Comparison of ENCODE assay signal across 1 cellular context in the genomic region with DNA sequence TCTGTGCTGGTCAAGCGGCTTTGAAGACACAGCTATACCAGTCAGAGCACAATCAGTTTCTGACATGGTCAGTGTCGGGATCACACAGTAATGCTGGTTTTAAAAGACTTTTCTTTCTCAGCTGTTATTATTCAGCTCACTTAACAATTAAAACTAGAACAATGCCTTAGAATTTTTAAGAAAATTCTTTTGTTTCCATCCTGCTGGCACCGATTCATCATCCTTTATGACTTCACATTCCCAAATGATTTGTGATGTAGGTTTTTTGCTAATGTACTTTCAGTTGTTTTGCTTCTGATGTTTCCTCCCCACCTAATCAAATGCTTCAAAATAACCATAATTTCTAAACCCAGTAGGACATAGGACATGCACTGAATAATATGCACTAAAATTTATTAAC.
TF ChIP-seq lines count a peak whose summit lies in the region.

No MANE protein-coding gene starts in this region.

TF ChIP-seq in GM23338, 12 proteins besides CTCF, POLR2A, EP300 and RAD21 (continued from another document):
- TF ChIP-seq, protein P1, sequence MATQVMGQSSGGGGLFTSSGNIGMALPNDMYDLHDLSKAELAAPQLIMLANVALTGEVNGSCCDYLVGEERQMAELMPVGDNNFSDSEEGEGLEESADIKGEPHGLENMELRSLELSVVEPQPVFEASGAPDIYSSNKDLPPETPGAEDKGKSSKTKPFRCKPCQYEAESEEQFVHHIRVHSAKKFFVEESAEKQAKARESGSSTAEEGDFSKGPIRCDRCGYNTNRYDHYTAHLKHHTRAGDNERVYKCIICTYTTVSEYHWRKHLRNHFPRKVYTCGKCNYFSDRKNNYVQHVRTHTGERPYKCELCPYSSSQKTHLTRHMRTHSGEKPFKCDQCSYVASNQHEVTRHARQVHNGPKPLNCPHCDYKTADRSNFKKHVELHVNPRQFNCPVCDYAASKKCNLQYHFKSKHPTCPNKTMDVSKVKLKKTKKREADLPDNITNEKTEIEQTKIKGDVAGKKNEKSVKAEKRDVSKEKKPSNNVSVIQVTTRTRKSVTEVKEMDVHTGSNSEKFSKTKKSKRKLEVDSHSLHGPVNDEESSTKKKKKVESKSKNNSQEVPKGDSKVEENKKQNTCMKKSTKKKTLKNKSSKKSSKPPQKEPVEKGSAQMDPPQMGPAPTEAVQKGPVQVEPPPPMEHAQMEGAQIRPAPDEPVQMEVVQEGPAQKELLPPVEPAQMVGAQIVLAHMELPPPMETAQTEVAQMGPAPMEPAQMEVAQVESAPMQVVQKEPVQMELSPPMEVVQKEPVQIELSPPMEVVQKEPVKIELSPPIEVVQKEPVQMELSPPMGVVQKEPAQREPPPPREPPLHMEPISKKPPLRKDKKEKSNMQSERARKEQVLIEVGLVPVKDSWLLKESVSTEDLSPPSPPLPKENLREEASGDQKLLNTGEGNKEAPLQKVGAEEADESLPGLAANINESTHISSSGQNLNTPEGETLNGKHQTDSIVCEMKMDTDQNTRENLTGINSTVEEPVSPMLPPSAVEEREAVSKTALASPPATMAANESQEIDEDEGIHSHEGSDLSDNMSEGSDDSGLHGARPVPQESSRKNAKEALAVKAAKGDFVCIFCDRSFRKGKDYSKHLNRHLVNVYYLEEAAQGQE (IDR thresholded peaks at IDR 0.05; ENCODE audit: unreplicated experiment): no peak
